8 cellular contexts compared by ENCODE assay signal in genomic region chr19:41144403-41144802, GRCh38. TPM values are rescaled to one million over a fixed set of nuclear protein-coding genes. Genes with fewer than 3 reads are reported as not detected.
DNase-seq lines count a peak whose midpoint lies in the region; ATAC-seq lines count a peak whose summit lies in the region.

No MANE protein-coding gene starts in this region.

- no peaks in the 10 kb centered on the region for H3K27me3 Mint-ChIP-seq in memory B cell

- no peak overlapping the region for H3K4me3 Mint-ChIP-seq in memory B cell

- peak; percentile 92 for ATAC-seq in memory B cell (ENCODE audit: low read depth)
- no peak for ATAC-seq in HG03457 (IDR thresholded peaks at IDR 0.05; ENCODE audit: unreplicated experiment)

- H3K27ac Mint-ChIP-seq in memory B cell: no peak overlapping the region

- DNase-seq in AG08396 (ENCODE audit: low spot score): peak; percentile 72
- peak; percentile 72 for DNase-seq in H4 (ENCODE audit: low spot score)
- peak; percentile 57 for DNase-seq in NCI-H82 treated with DMSO at 0.1 percent for 48 hours (lab: John Stamatoyannopoulos, UW; ENCODE audit: unreplicated experiment)
- peak; percentile 88 to 92 for DNase-seq in activated CD4-positive, alpha-beta T cell treated with anti-CD3 and anti-CD28 coated beads, Interleukin-2, amount 50 U/mL, for 48 hours
- DNase-seq in effector CD8-positive, alpha-beta T cell (lab: John Stamatoyannopoulos, UW): peak; percentile 77
- DNase-seq in memory B cell (ENCODE audit: low spot score in 2 of 2): peak; percentile 71 to 72
- peak; percentile 62 for DNase-seq in stimulated activated CD8-positive, alpha-beta memory T cell treated with anti-CD3 and anti-CD28 coated beads, Interleukin-15, amount 100 ng/mL, for 48 hours (ENCODE audit: low read depth in 2 of 2)

- H3K9me3 Mint-ChIP-seq in memory B cell: no peaks in the 10 kb centered on the region

- no peaks in the 10 kb centered on the region for H3K36me3 Mint-ChIP-seq in memory B cell

- H3K4me1 Mint-ChIP-seq in memory B cell: no peaks in the 10 kb centered on the region

RNA-seq across cellular contexts. Expression of gene CYP2F1, which starts 30.2 kb away (rescaled TPM):
- not detected in 2 replicates for total RNA-seq in H4 (2014; rRNA removed; shearing (Covaris generic))

RNA-seq across cellular contexts. Expression of gene CYP2S1, which starts 48.6 kb away (rescaled TPM):
- total RNA-seq in H4 (2014; rRNA removed; shearing (Covaris generic)): 3.0 and 4.1 TPM in 2 replicates

RNA-seq across cellular contexts. Expression of gene CYP2A13, which starts 56.2 kb away (rescaled TPM):
- not detected in 2 replicates for total RNA-seq in H4 (2014; rRNA removed; shearing (Covaris generic))
